19 cellular contexts compared by ENCODE assay signal in genomic region chr15:25848325-25848724, GRCh38. TPM values are rescaled to one million over a fixed set of nuclear protein-coding genes. Genes with fewer than 3 reads are reported as not detected.
A peak's percentile ranks its signal among the peaks of the same experiment; 100 is the strongest.
DNase-seq lines count a peak whose midpoint lies in the region; ATAC-seq and TF ChIP-seq lines count a peak whose summit lies in the region.
"Had no signal": no experiment of that assay in that cellular context is flagged by ENCODE, and none has a peak within 500 bp of the region (broad histone marks: within the 10 kb centered on the region; RNA-seq: fewer than 3 reads in every experiment).

No MANE protein-coding gene starts in this region.

- TF ChIP-seq CTCF in RWPE1 (conservative IDR thresholded peaks at IDR 0.05; ENCODE audit: low read depth) (no peak), sigmoid colon (IDR thresholded peaks at IDR 0.05) (no peak)

- no peak for ATAC-seq in HG03520 (IDR thresholded peaks at IDR 0.05; ENCODE audit: unreplicated experiment)
- ATAC-seq in HG03280 (IDR thresholded peaks at IDR 0.05; ENCODE audit: unreplicated experiment), result no peak
- ATAC-seq: effector memory CD8-positive, alpha-beta T cell had no signal

- no peaks in the 10 kb centered on the region for H3K27me3 ChIP-seq in sigmoid colon
- H3K27me3 ChIP-seq: adrenal gland, neural progenitor cell, right atrium auricular region had no signal

- H3K27ac Mint-ChIP-seq in activated T-cell treated with anti-CD3 and anti-CD28 coated beads, Interleukin-2, amount 50 U/mL, for 24 hours, result peak overlapping the region; percentile 98
- peak overlapping the region; percentile 99 for H3K27ac Mint-ChIP-seq in dendritic cell treated with granulocyte-macrophage colony-stimulating factor and Interleukin-4, amounts not matched to agents 40 ng/mL and 50 ng/mL, for 4 days

- H3K4me3 Mint-ChIP-seq in activated T-cell treated with anti-CD3 and anti-CD28 coated beads, Interleukin-2, amount 50 U/mL, for 24 hours, result peak overlapping the region; percentile 70
- H3K4me3 Mint-ChIP-seq in dendritic cell treated with granulocyte-macrophage colony-stimulating factor and Interleukin-4, amounts not matched to agents 40 ng/mL and 50 ng/mL, for 4 days, result no peak overlapping the region
- H3K4me3 Mint-ChIP-seq: neural progenitor cell had no signal

- H3K4me1 Mint-ChIP-seq in activated T-cell treated with anti-CD3 and anti-CD28 coated beads, Interleukin-2, amount 50 U/mL, for 24 hours (ENCODE audit: low read depth), result peaks cover 92% of the 10 kb centered on the region
- peaks cover 64% of the 10 kb centered on the region for H3K4me1 Mint-ChIP-seq in dendritic cell treated with granulocyte-macrophage colony-stimulating factor and Interleukin-4, amounts not matched to agents 40 ng/mL and 50 ng/mL, for 4 days (ENCODE audit: low read depth)

- peaks cover 50% of the 10 kb centered on the region for H3K36me3 Mint-ChIP-seq in activated T-cell treated with anti-CD3 and anti-CD28 coated beads, Interleukin-2, amount 50 U/mL, for 24 hours (ENCODE audit: low read depth)
- H3K36me3 Mint-ChIP-seq in dendritic cell treated with granulocyte-macrophage colony-stimulating factor and Interleukin-4, amounts not matched to agents 40 ng/mL and 50 ng/mL, for 4 days (ENCODE audit: low read depth), result no peaks in the 10 kb centered on the region
- H3K36me3 Mint-ChIP-seq: neural progenitor cell, WTC11 had no signal

- H3K27me3 Mint-ChIP-seq in activated T-cell treated with anti-CD3 and anti-CD28 coated beads, Interleukin-2, amount 50 U/mL, for 24 hours, result no peaks in the 10 kb centered on the region
- no peaks in the 10 kb centered on the region for H3K27me3 Mint-ChIP-seq in dendritic cell treated with granulocyte-macrophage colony-stimulating factor and Interleukin-4, amounts not matched to agents 40 ng/mL and 50 ng/mL, for 4 days
- H3K27me3 Mint-ChIP-seq: effector memory CD8-positive, alpha-beta T cell had no signal

- DNase-seq in activated T-cell treated with anti-CD3 and anti-CD28 coated beads, Interleukin-2, amount 50 U/mL, for 24 hours, result no peak
- DNase-seq in activated T-cell treated with anti-CD3 and anti-CD28 coated beads, Interleukin-2, amount 50 U/mL, for 1 hour, result no peak
- DNase-seq in RWPE1 (ENCODE audit: low spot score), result no peak
- no peak for DNase-seq in sigmoid colon
- no peak for DNase-seq in NCI-H446 (lab: John Stamatoyannopoulos, UW)
- DNase-seq: adrenal gland; caudate nucleus; effector memory CD8-positive, alpha-beta T cell; mammary epithelial cell; NCI-H1436; T-helper 1 cell had no signal

- intact Hi-C loops in dendritic cell treated with granulocyte-macrophage colony-stimulating factor and Interleukin-4, amounts not matched to agents 40 ng/mL and 50 ng/mL, for 4 days (cut with micrococcal nuclease), result no loop called here
- intact Hi-C loops in sigmoid colon (cut with DNase I), result no loop called here

- CTCF ChIA-PET in RWPE1 (lab: Yijun Ruan, JAX), result no interaction called here

- no peak overlapping the region for H3K4me3 ChIP-seq in sigmoid colon
- H3K4me3 ChIP-seq: neural progenitor cell had no signal

- WGBS in sigmoid colon, 2 donors, result 94% methylated on average over 8 of the region's 8 CpGs

- H3K27ac ChIP-seq in RWPE1, result peak overlapping the region; percentile 92
- peak overlapping the region; percentile 83 to 92 (median 88) for H3K27ac ChIP-seq in sigmoid colon
- H3K27ac ChIP-seq: neural progenitor cell had no signal

- POLR2A ChIA-PET in RWPE1 (lab: Yijun Ruan, JAX; ENCODE audit: low non-redundant PET), result no interaction called here

- no peaks in the 10 kb centered on the region for H3K9me3 Mint-ChIP-seq in activated T-cell treated with anti-CD3 and anti-CD28 coated beads, Interleukin-2, amount 50 U/mL, for 24 hours
- no peaks in the 10 kb centered on the region for H3K9me3 Mint-ChIP-seq in dendritic cell treated with granulocyte-macrophage colony-stimulating factor and Interleukin-4, amounts not matched to agents 40 ng/mL and 50 ng/mL, for 4 days
- H3K9me3 Mint-ChIP-seq: neural progenitor cell, WTC11 had no signal

- TF ChIP-seq POLR2A in sigmoid colon (IDR thresholded peaks at IDR 0.05), result no peak

- no peaks in the 10 kb centered on the region for H3K9me3 ChIP-seq in sigmoid colon
- H3K9me3 ChIP-seq: adrenal gland, right atrium auricular region had no signal

- H3K4me1 ChIP-seq in sigmoid colon, result peaks cover 0 to 66% (median 35%) of the 10 kb centered on the region in 4 donors

- no peak for TF ChIP-seq EP300 in sigmoid colon (IDR thresholded peaks at IDR 0.05)

- H3K36me3 ChIP-seq in sigmoid colon, result no peaks in the 10 kb centered on the region
- H3K36me3 ChIP-seq: adrenal gland, neural progenitor cell, right atrium auricular region had no signal

RNA-seq across cellular contexts. Expression of gene ATP10A, which starts 14.8 kb away (rescaled TPM):
- 1 to 10 TPM; 1.8 to 7.7 (median 5.0) TPM for total RNA-seq in sigmoid colon
- polyA plus RNA-seq in sigmoid colon, result 1 to 10 TPM in 2 of 3 donors, under 1 TPM in 1; 0.23 to 3.2 (median 1.2) TPM
- total RNA-seq: M059J had no signal
- polyA plus RNA-seq: keratinocyte, mammary epithelial cell had no signal
